13 cellular contexts compared by ENCODE assay signal in the genomic region with DNA sequence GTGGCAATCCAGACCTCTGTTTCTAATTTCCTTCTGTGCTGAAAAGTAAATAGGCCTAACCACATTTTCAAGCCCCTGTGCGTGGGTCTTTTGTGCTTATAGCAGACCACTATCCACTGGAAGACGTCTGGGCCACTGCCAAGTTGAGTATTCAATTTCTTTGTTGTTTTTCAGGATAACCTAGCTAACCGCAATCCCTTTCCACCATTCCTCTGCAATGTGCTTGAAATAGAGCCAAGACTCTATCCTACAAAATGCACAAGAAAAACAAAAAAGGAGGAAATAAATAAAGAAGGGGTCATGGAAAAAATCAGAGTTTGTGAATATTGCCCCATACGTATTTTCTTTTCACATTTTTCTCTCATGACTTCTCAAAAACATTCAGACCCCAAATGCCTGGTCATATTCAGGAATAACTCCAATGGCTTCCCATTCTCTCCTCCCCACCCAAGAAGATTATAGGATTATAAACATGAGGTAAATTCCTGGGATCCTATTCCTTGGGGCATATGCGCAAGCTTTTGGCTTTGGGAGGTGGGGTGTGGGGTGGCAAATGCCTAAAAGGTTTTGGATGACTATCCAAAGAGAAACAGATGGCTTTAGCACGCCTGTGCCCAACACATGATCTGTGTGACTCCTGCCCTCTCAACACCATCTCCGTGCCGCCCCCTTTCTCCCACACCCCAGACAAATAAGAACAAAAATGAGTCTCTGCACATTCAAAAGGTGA.
A peak's percentile ranks its signal among the peaks of the same experiment; 100 is the strongest.
DNase-seq lines count a peak whose midpoint lies in the region.
"Had no signal": no experiment of that assay in that cellular context is flagged by ENCODE, and none has a peak within 500 bp of the region (broad histone marks: within the 10 kb centered on the region; RNA-seq: fewer than 3 reads in every experiment).

No MANE protein-coding gene starts in this region.

- no peaks in the 10 kb centered on the region for H3K36me3 Mint-ChIP-seq in activated T-cell treated with anti-CD3 and anti-CD28 coated beads, Interleukin-2, amount 50 U/mL, for 24 hours (ENCODE audit: low read depth)

- H3K27ac Mint-ChIP-seq in activated T-cell treated with anti-CD3 and anti-CD28 coated beads, Interleukin-2, amount 50 U/mL, for 24 hours, result no peak overlapping the region
- H3K27ac Mint-ChIP-seq: activated CD8-positive, alpha-beta T cell treated with anti-CD3 and anti-CD28 coated beads for 36 hours had no signal

- no peaks in the 10 kb centered on the region for H3K9me3 Mint-ChIP-seq in activated T-cell treated with anti-CD3 and anti-CD28 coated beads, Interleukin-2, amount 50 U/mL, for 24 hours
- H3K9me3 Mint-ChIP-seq: activated CD8-positive, alpha-beta T cell treated with anti-CD3 and anti-CD28 coated beads for 36 hours had no signal

- no peaks in the 10 kb centered on the region for H3K4me1 Mint-ChIP-seq in activated T-cell treated with anti-CD3 and anti-CD28 coated beads, Interleukin-2, amount 50 U/mL, for 24 hours (ENCODE audit: low read depth)

- peaks cover 26% of the 10 kb centered on the region for H3K27me3 Mint-ChIP-seq in activated T-cell treated with anti-CD3 and anti-CD28 coated beads, Interleukin-2, amount 50 U/mL, for 24 hours

- DNase-seq in NCI-H1694 treated with DMSO at 0.1 percent for 48 hours (lab: John Stamatoyannopoulos, UW), result peak; percentile 2
- no peak for DNase-seq in NCI-H1694 (lab: John Stamatoyannopoulos, UW)
- peak; percentile 93 for DNase-seq in NCI-H82 (lab: John Stamatoyannopoulos, UW)
- peak; percentile 100 for DNase-seq in fibroblast of peridontal ligament (ENCODE audit: extremely low read depth)
- peak; percentile 92 for DNase-seq in smooth muscle cell of the brain vasculature (ENCODE audit: low read depth, low spot score)
- no peak for DNase-seq in SHP77 (lab: John Stamatoyannopoulos, UW)
- no peak for DNase-seq in medulla oblongata (ENCODE audit: extremely low spot score)
- DNase-seq in activated T-cell treated with anti-CD3 and anti-CD28 coated beads, Interleukin-2, amount 50 U/mL, for 24 hours, result no peak
- DNase-seq: 8988T; activated CD8-positive, alpha-beta T cell treated with anti-CD3 and anti-CD28 coated beads for 36 hours; amygdala; esophagus squamous epithelium; SW 1271 had no signal

- H3K4me3 Mint-ChIP-seq in activated T-cell treated with anti-CD3 and anti-CD28 coated beads, Interleukin-2, amount 50 U/mL, for 24 hours, result no peak overlapping the region
- H3K4me3 Mint-ChIP-seq: activated CD8-positive, alpha-beta T cell treated with anti-CD3 and anti-CD28 coated beads for 36 hours had no signal

Comparison
In these comparisons a context has a peak if more than half of its experiments do, and no peak if none do; other contexts are left out.
1. DNase-seq: peak in NCI-H1694 treated with DMSO at 0.1 percent for 48 hours (single experiment), NCI-H82 (single experiment), fibroblast of peridontal ligament (single experiment) and smooth muscle cell of the brain vasculature (single experiment); none in NCI-H1694 (single experiment), SHP77 (0 of 2), medulla oblongata (single experiment) and activated T-cell treated with anti-CD3 and anti-CD28 coated beads, Interleukin-2, amount 50 U/mL, for 24 hours (single experiment).